ENCODE assay signal across 17 cellular contexts in genomic region chr20:5540091-5540490, GRCh38.
A peak's percentile ranks its signal among the peaks of the same experiment; 100 is the strongest.
DNase-seq lines count a peak whose midpoint lies in the region; ATAC-seq, FAIRE-seq and TF ChIP-seq lines count a peak whose summit lies in the region.
"Had no signal": no experiment of that assay in that cellular context is flagged by ENCODE, and none has a peak within 500 bp of the region (broad histone marks: within the 10 kb centered on the region; RNA-seq: fewer than 3 reads in every experiment).

No MANE protein-coding gene starts in this region.

- no peaks in the 10 kb centered on the region for H3K27me3 ChIP-seq in CD4-positive, CD25-positive, alpha-beta regulatory T cell (ENCODE audit: control insufficient read depth, insufficient read depth, low read length)
- H3K27me3 ChIP-seq in osteoblast (ENCODE audit: insufficient read depth, low read length) = no peaks in the 10 kb centered on the region
- H3K27me3 ChIP-seq: BE2C had no signal

- TF ChIP-seq POLR2A in A549 (IDR thresholded peaks at IDR 0.05; ENCODE audit: low read length) = no peak

- H3K4me3 ChIP-seq in A549 (no peak overlapping the region), osteoblast (ENCODE audit: insufficient read depth, low read length) (no peak overlapping the region)
- no peak overlapping the region for H3K4me3 ChIP-seq in CD4-positive, CD25-positive, alpha-beta regulatory T cell (ENCODE audit: low read depth, low read length)
- H3K4me3 ChIP-seq: GM23248 had no signal

- WGBS in A549 (ENCODE audit: missing lambda C conversion rate) = 91% methylated on average over 1 of the region's 1 CpG

- no peaks in the 10 kb centered on the region for H3K79me2 ChIP-seq in osteoblast (ENCODE audit: insufficient read depth, low read length)

- POLR2A ChIA-PET in A549 (lab: Yijun Ruan, JAX) = no interaction called here

- DNase-seq in A549 (ENCODE audit: low read depth in 1 of 2, low spot score in 1 of 2) = no peak
- DNase-seq in CD4-positive, CD25-positive, alpha-beta regulatory T cell = no peak
- DNase-seq in osteoblast (ENCODE audit: insufficient read length, low spot score, missing footprints) = peak; percentile 4
- DNase-seq in T-helper 9 cell = no peak
- no peak for DNase-seq in left cardiac atrium
- DNase-seq: BE2C; Caco-2; CD8-positive, alpha-beta memory T cell; DND-41; GDM1; GM23248 had no signal

- no peak for TF ChIP-seq RAD21 in A549 (conservative IDR thresholded peaks at IDR 0.05 in 1 of 2, IDR thresholded peaks at IDR 0.05 in 1 of 2)

- H3K4me2 ChIP-seq in A549 (no peak overlapping the region), osteoblast (ENCODE audit: insufficient read depth, low read length) (no peak overlapping the region)

- H3K36me3 Mint-ChIP-seq in CD4-positive, CD25-positive, alpha-beta regulatory T cell = peaks cover 14% of the 10 kb centered on the region
- peaks cover 10% of the 10 kb centered on the region for H3K36me3 Mint-ChIP-seq in activated T-helper 17 cell treated with anti-CD3 and anti-CD28 coated beads, Interleukin-2, amount 50 U/mL, for 72 hours (ENCODE audit: low read depth)

- no peak overlapping the region for H3K27ac ChIP-seq in A549
- no peak overlapping the region for H3K27ac ChIP-seq in CD4-positive, CD25-positive, alpha-beta regulatory T cell (ENCODE audit: insufficient read depth, low read length, poor library complexity, severe bottlenecking)
- H3K27ac ChIP-seq in osteoblast (ENCODE audit: low read depth, low read length) = no peak overlapping the region
- H3K27ac ChIP-seq: C4-2B had no signal

- intact Hi-C loops in left cardiac atrium (cut with DNase I) = no loop called here

- CTCF ChIA-PET in A549 (lab: Yijun Ruan, JAX) = interaction anchor here (1.1 to 4.0 kb wide), 3 partner anchors 10 to 17 kb away, joined by 5 to 35 read pairs (median 29); no protein-coding TSS in a partner anchor

- no peaks in the 10 kb centered on the region for H4K20me1 ChIP-seq in osteoblast (ENCODE audit: insufficient read depth, low read length)

- no peak overlapping the region for H3K4me3 Mint-ChIP-seq in CD4-positive, CD25-positive, alpha-beta regulatory T cell
- H3K4me3 Mint-ChIP-seq in activated T-helper 17 cell treated with anti-CD3 and anti-CD28 coated beads, Interleukin-2, amount 50 U/mL, for 72 hours = no peak overlapping the region
- H3K4me3 Mint-ChIP-seq: CD8-positive, alpha-beta memory T cell had no signal

- TF ChIP-seq CTCF in A549 (IDR thresholded peaks at IDR 0.05) = no peak
- no peak for TF ChIP-seq CTCF in osteoblast (IDR thresholded peaks at IDR 0.05; ENCODE audit: extremely low read depth, low read depth, low read length)

- no peak for FAIRE-seq in A549 (lab: Jason Lieb, UNC)
- FAIRE-seq: H54, HepG2, HTR-8/SVneo had no signal

- no peak overlapping the region for H2AFZ ChIP-seq in osteoblast (ENCODE audit: low read length)
- H2AFZ ChIP-seq: GM23248 had no signal

- peaks cover 0 to 13% (median 5%) of the 10 kb centered on the region in 4 donors for H3K4me1 Mint-ChIP-seq in CD4-positive, CD25-positive, alpha-beta regulatory T cell
- peaks cover 5% of the 10 kb centered on the region for H3K4me1 Mint-ChIP-seq in activated T-helper 17 cell treated with anti-CD3 and anti-CD28 coated beads, Interleukin-2, amount 50 U/mL, for 72 hours

- ATAC-seq in A549 = peak; percentile 5 to 9; a peak in 3 of 6 replicates
- ATAC-seq in CD4-positive, CD25-positive, alpha-beta regulatory T cell (ENCODE audit: low read depth in 2 of 2) = peak in 1 of 2 donors; percentile 14
- no peak for ATAC-seq in activated T-helper 17 cell treated with anti-CD3 and anti-CD28 coated beads, Interleukin-2, amount 50 U/mL, for 72 hours (replicated peaks)
- ATAC-seq in GM18502 (IDR thresholded peaks at IDR 0.05; ENCODE audit: poor library complexity, unreplicated experiment) = no peak
- no peak for ATAC-seq in left cardiac atrium

- H3K27ac Mint-ChIP-seq in CD4-positive, CD25-positive, alpha-beta regulatory T cell = peak overlapping the region in 2 of 3 donors; percentile 33 to 87
- H3K27ac Mint-ChIP-seq in activated T-helper 17 cell treated with anti-CD3 and anti-CD28 coated beads, Interleukin-2, amount 50 U/mL, for 72 hours = peak overlapping the region; percentile 21

- H3K4me1 ChIP-seq in A549 = peaks cover 8% of the 10 kb centered on the region
- H3K4me1 ChIP-seq in CD4-positive, CD25-positive, alpha-beta regulatory T cell (ENCODE audit: control insufficient read depth, insufficient read depth, low read length, poor library complexity, severe bottlenecking) = no peaks in the 10 kb centered on the region
- peaks cover 5% of the 10 kb centered on the region for H3K4me1 ChIP-seq in osteoblast (ENCODE audit: insufficient read depth, low read length)
- H3K4me1 ChIP-seq: BE2C, Caco-2 had no signal

- H3K9me3 Mint-ChIP-seq in CD4-positive, CD25-positive, alpha-beta regulatory T cell = no peaks in the 10 kb centered on the region
- no peaks in the 10 kb centered on the region for H3K9me3 Mint-ChIP-seq in activated T-helper 17 cell treated with anti-CD3 and anti-CD28 coated beads, Interleukin-2, amount 50 U/mL, for 72 hours

- peaks cover 11% of the 10 kb centered on the region for H3K36me3 ChIP-seq in CD4-positive, CD25-positive, alpha-beta regulatory T cell (ENCODE audit: control insufficient read depth, insufficient read depth, low read length)
- no peaks in the 10 kb centered on the region for H3K36me3 ChIP-seq in osteoblast (ENCODE audit: insufficient read depth, low read length)
- H3K36me3 ChIP-seq: BE2C had no signal

- no peak for TF ChIP-seq EP300 in A549 (IDR thresholded peaks at IDR 0.05)

- H3K27me3 Mint-ChIP-seq in CD4-positive, CD25-positive, alpha-beta regulatory T cell = peaks cover 4% of the 10 kb centered on the region
- no peaks in the 10 kb centered on the region for H3K27me3 Mint-ChIP-seq in activated T-helper 17 cell treated with anti-CD3 and anti-CD28 coated beads, Interleukin-2, amount 50 U/mL, for 72 hours

- no peaks in the 10 kb centered on the region for H3K9me3 ChIP-seq in A549
- H3K9me3 ChIP-seq in CD4-positive, CD25-positive, alpha-beta regulatory T cell (ENCODE audit: control insufficient read depth in 2 of 2, low read length in 2 of 2) = no peaks in the 10 kb centered on the region
- no peaks in the 10 kb centered on the region for H3K9me3 ChIP-seq in osteoblast (ENCODE audit: low read depth, low read length)
- H3K9me3 ChIP-seq: BE2C, Caco-2 had no signal

TF ChIP-seq in A549, 52 proteins besides CTCF, POLR2A, EP300 and RAD21:
- TF ChIP-seq NFE2L2 (conservative IDR thresholded peaks at IDR 0.05; ENCODE audit: low read length) (no peak), SREBF2 (IDR thresholded peaks at IDR 0.05) (no peak), EHMT2 (IDR thresholded peaks at IDR 0.05; ENCODE audit: low read depth) (no peak), HDAC2 (IDR thresholded peaks at IDR 0.05) (no peak), RARB (CRISPR knock-in tag; IDR thresholded peaks at IDR 0.05) (no peak), ATOH8 (CRISPR knock-in tag; IDR thresholded peaks at IDR 0.05; ENCODE audit: low read depth) (no peak), MAX (IDR thresholded peaks at IDR 0.05) (no peak), ZFP36 (IDR thresholded peaks at IDR 0.05; ENCODE audit: borderline replicate concordance, partially characterized antibody) (no peak), HEYL (CRISPR knock-in tag; IDR thresholded peaks at IDR 0.05) (no peak), ESRRA (IDR thresholded peaks at IDR 0.05; ENCODE audit: borderline replicate concordance, low read length) (no peak), BCL3 (IDR thresholded peaks at IDR 0.05) (no peak), TP53 (CRISPR knock-in tag; IDR thresholded peaks at IDR 0.05) (no peak), PHF8 (IDR thresholded peaks at IDR 0.05; ENCODE audit: borderline replicate concordance, low read depth) (no peak), HMGXB4 (CRISPR knock-in tag; IDR thresholded peaks at IDR 0.05; ENCODE audit: borderline replicate concordance) (no peak)

Comparison
In these comparisons a context has a peak if more than half of its experiments do, and no peak if none do; other contexts are left out.
1. ATAC-seq: peak in A549 (2 of 2); none in activated T-helper 17 cell treated with anti-CD3 and anti-CD28 coated beads, Interleukin-2, amount 50 U/mL, for 72 hours (single experiment), GM18502 (single experiment) and left cardiac atrium (0 of 2).